Comparison of ENCODE assay signal across 17 cellular contexts in genomic region chr14:60226296-60226695, GRCh38.
"Had no signal": no experiment of that assay in that cellular context is flagged by ENCODE, and none has a peak within 500 bp of the region (broad histone marks: within the 10 kb centered on the region; RNA-seq: fewer than 3 reads in every experiment).

No MANE protein-coding gene starts in this region.

- H3K4me3 Mint-ChIP-seq: activated CD4-positive, alpha-beta T cell treated with anti-CD3 and anti-CD28 coated beads for 36 hours; activated naive CD4-positive, alpha-beta T cell treated with anti-CD3 and anti-CD28 coated beads for 36 hours; activated T-helper 1 cell treated with anti-CD3 and anti-CD28 coated beads, Interleukin-12 subunit alpha, Interleukin-12 subunit beta, Interleukin-2, Interleukin-4 antibody, amounts not matched to agents 30 ng/mL and 10 ng/mL and 1 ng/mL, durations not matched to agents 14 hours and 24 hours and 36 hours; natural killer cell treated with Interleukin-12 subunit alpha and Interleukin-12 subunit beta and Interleukin-15 and Interleukin-18, amount 100 ng/mL, for 72 hours; stimulated activated naive B cell treated with anti-CD40 and anti-IgM and Interleukin-4, amounts not matched to agents 10 μg/mL and 1 μg/mL and 100 μg/mL, for 72 hours had no signal

- H3K27ac Mint-ChIP-seq: activated CD4-positive, alpha-beta T cell treated with anti-CD3 and anti-CD28 coated beads for 36 hours; activated naive CD4-positive, alpha-beta T cell treated with anti-CD3 and anti-CD28 coated beads for 36 hours; activated T-helper 1 cell treated with anti-CD3 and anti-CD28 coated beads, Interleukin-12 subunit alpha, Interleukin-12 subunit beta, Interleukin-2, Interleukin-4 antibody, amounts not matched to agents 30 ng/mL and 10 ng/mL and 1 ng/mL, durations not matched to agents 14 hours and 24 hours and 36 hours; natural killer cell treated with Interleukin-12 subunit alpha and Interleukin-12 subunit beta and Interleukin-15 and Interleukin-18, amount 100 ng/mL, for 72 hours; progenitor cell of endocrine pancreas; stimulated activated naive B cell treated with anti-CD40 and anti-IgM and Interleukin-4, amounts not matched to agents 10 μg/mL and 1 μg/mL and 100 μg/mL, for 72 hours had no signal

- H3K4me1 Mint-ChIP-seq: activated CD4-positive, alpha-beta T cell treated with anti-CD3 and anti-CD28 coated beads for 36 hours; stimulated activated naive B cell treated with anti-CD40 and anti-IgM and Interleukin-4, amounts not matched to agents 10 μg/mL and 1 μg/mL and 100 μg/mL, for 72 hours had no signal

- H3K27me3 Mint-ChIP-seq: activated CD4-positive, alpha-beta T cell treated with anti-CD3 and anti-CD28 coated beads for 36 hours; natural killer cell treated with Interleukin-12 subunit alpha and Interleukin-12 subunit beta and Interleukin-15 and Interleukin-18, amount 100 ng/mL, for 72 hours; progenitor cell of endocrine pancreas had no signal

- DNase-seq: activated CD4-positive, alpha-beta T cell treated with anti-CD3 and anti-CD28 coated beads for 36 hours; activated naive CD4-positive, alpha-beta T cell treated with anti-CD3 and anti-CD28 coated beads for 36 hours; colonic mucosa; effector CD8-positive, alpha-beta T cell; heart right ventricle; islet precursor cell; mesenchymal stem cell; occipital lobe; sigmoid colon; stimulated activated CD4-positive, alpha-beta T cell treated with anti-CD3 and anti-CD28 coated beads, Interleukin-2, amount 100 ng/mL, for 24 hours; stimulated activated naive B cell treated with anti-CD40 and anti-IgM and Interleukin-4, amounts not matched to agents 10 μg/mL and 1 μg/mL and 100 μg/mL, for 72 hours; transverse colon; WERI-Rb-1 had no signal

- ATAC-seq: activated CD4-positive, alpha-beta T cell treated with anti-CD3 and anti-CD28 coated beads for 36 hours; heart right ventricle; left lobe of liver; stimulated activated naive B cell treated with anti-CD40 and anti-IgM and Interleukin-4, amounts not matched to agents 10 μg/mL and 1 μg/mL and 100 μg/mL, for 72 hours had no signal

- H3K9me3 Mint-ChIP-seq: activated naive CD4-positive, alpha-beta T cell treated with anti-CD3 and anti-CD28 coated beads for 36 hours; activated T-helper 1 cell treated with anti-CD3 and anti-CD28 coated beads, Interleukin-12 subunit alpha, Interleukin-12 subunit beta, Interleukin-2, Interleukin-4 antibody, amounts not matched to agents 30 ng/mL and 10 ng/mL and 1 ng/mL, durations not matched to agents 14 hours and 24 hours and 36 hours; natural killer cell treated with Interleukin-12 subunit alpha and Interleukin-12 subunit beta and Interleukin-15 and Interleukin-18, amount 100 ng/mL, for 72 hours had no signal

- H3K36me3 Mint-ChIP-seq: natural killer cell treated with Interleukin-12 subunit alpha and Interleukin-12 subunit beta and Interleukin-15 and Interleukin-18, amount 100 ng/mL, for 72 hours; stimulated activated naive B cell treated with anti-CD40 and anti-IgM and Interleukin-4, amounts not matched to agents 10 μg/mL and 1 μg/mL and 100 μg/mL, for 72 hours had no signal

- H3K27me3 ChIP-seq: colonic mucosa, heart right ventricle, sigmoid colon, transverse colon had no signal

- H3K27ac ChIP-seq: colonic mucosa, heart right ventricle, sigmoid colon, transverse colon, WERI-Rb-1 had no signal

- H3K4me3 ChIP-seq: colonic mucosa, heart right ventricle, sigmoid colon, transverse colon had no signal
